9 cellular contexts compared by ENCODE assay signal in the genomic region with DNA sequence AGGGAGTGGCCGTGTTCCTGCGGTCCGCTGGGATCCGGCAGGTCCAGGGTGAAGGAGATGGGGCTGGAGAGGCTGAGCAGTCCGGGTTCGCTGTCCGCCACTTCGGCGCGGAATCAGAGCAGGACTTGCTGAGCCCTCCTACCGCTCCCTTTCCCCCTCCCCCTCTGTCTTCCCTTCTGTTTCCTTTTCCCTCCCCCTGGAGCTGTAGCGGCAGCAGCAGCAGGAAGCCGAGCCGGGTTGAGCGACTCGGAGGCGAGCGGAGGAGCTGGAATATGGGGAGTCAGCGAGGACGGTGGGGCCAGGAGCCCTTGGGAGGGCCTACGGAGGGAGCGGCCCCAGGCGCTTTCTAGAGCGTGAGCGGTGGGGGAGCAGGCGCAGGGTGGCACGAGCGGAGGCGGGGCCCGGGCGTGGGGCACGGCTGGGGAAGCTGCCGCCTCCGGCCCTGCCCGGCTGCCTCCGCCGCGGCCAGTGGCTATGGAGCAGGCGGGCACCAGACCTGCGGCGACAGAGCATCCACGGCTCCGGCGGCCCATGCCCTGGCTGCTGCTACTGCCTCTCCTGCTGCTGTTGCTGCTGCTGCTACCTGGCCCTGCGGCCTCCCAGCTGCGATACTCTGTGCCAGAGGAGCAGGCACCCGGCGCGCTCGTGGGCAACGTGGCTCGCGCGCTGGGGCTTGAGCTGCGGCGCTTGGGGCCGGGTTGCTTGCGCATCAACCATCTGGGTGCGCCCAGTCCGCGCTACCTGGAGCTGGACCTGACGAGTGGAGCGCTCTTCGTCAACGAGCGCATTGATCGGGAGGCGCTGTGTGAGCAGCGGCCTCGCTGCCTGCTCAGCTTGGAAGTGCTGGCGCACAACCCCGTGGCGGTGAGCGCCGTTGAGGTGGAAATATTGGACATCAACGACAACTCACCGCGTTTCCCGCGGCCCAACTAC. TPM values are rescaled to one million over a fixed set of nuclear protein-coding genes. Genes with fewer than 3 reads are reported as not detected.
A peak's percentile ranks its signal among the peaks of the same experiment; 100 is the strongest.
DNase-seq lines count a peak whose midpoint lies in the region; ATAC-seq and TF ChIP-seq lines count a peak whose summit lies in the region.
"Had no signal": no experiment of that assay in that cellular context is flagged by ENCODE, and none has a peak within 500 bp of the region (broad histone marks: within the 10 kb centered on the region; RNA-seq: fewer than 3 reads in every experiment).

A gene with protein sequence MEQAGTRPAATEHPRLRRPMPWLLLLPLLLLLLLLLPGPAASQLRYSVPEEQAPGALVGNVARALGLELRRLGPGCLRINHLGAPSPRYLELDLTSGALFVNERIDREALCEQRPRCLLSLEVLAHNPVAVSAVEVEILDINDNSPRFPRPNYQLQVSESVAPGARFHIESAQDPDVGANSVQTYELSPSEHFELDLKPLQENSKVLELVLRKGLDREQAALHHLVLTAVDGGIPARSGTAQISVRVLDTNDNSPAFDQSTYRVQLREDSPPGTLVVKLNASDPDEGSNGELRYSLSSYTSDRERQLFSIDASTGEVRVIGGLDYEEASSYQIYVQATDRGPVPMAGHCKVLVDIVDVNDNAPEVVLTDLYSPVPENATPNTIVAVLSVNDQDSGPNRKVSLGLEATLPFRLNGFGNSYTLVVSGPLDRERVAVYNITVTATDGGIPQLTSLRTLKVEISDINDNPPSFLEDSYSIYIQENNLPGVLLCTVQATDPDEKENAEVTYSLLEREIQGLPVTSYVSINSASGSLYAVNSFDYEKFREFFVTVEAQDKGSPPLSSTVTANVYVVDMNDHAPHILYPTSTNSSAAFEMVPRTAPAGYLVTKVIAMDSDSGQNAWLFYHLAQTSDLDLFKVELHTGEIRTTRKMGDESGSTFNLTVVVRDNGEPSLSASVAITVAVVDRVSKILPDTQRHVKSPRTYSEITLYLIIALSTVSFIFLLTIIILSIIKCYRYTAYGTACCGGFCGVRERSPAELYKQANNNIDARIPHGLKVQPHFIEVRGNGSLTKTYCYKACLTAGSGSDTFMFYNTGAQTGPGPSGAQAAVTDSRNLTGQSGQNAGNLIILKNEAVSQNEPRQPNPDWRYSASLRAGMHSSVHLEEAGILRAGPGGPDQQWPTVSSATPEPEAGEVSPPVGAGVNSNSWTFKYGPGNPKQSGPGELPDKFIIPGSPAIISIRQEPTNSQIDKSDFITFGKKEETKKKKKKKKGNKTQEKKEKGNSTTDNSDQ (plus strand): TSS at position 184 of the 933 bp plus-strand sequence. CDS start 291 bp downstream, at position 475.

- H3K36me3 ChIP-seq in ES-I3 (ENCODE audit: insufficient read depth, low read length) (no peaks in the 10 kb centered on the region), endocrine pancreas (ENCODE audit: control insufficient read depth, insufficient read depth, low read length) (no peaks in the 10 kb centered on the region), upper lobe of right lung (no peaks in the 10 kb centered on the region)

- H3K27me3 ChIP-seq in endocrine pancreas (ENCODE audit: control insufficient read depth, insufficient read depth, low read length) (no peaks in the 10 kb centered on the region), upper lobe of right lung (peaks cover 4% of the 10 kb centered on the region)

- H3K9me3 ChIP-seq in ES-I3 (ENCODE audit: control insufficient read depth, insufficient read depth, low read length) (no peaks in the 10 kb centered on the region), endocrine pancreas (ENCODE audit: control insufficient read depth, low read length) (no peaks in the 10 kb centered on the region), upper lobe of right lung (no peaks in the 10 kb centered on the region)

- peak; percentile 67 to 77 for DNase-seq in NCI-H524 (lab: John Stamatoyannopoulos, UW)
- peak; percentile 70 for DNase-seq in medulla oblongata (ENCODE audit: extremely low spot score)
- DNase-seq in upper lobe of right lung: peak; percentile 87
- no peak for DNase-seq in stimulated activated CD4-positive, alpha-beta T cell treated with anti-CD3 and anti-CD28 coated beads, Interleukin-4, amount 100 ng/mL, for 1 hour
- DNase-seq in HEK293T (ENCODE audit: extremely low spot score): no peak
- no peak for DNase-seq in activated T-cell treated with anti-CD3 and anti-CD28 coated beads for 4 hours

- POLR2A ChIA-PET in HEK293T (lab: Yijun Ruan, JAX): interaction anchor here (1.0 to 1.4 kb wide), 5 partner anchors 12 to 73 kb away, joined by 3 to 5 read pairs (median 4); no protein-coding TSS in a partner anchor

- H3K4me3 ChIP-seq in endocrine pancreas (ENCODE audit: control insufficient read depth, insufficient read depth, low read length) (peak within 1 kb of the TSS; percentile 84), upper lobe of right lung (peak within 1 kb of the TSS; percentile 61)

- peak within 1 kb of the TSS; percentile 63 for H3K27ac ChIP-seq in upper lobe of right lung

- intact Hi-C loops in upper lobe of right lung (cut with DNase I): no loop called here

- CTCF ChIA-PET in HEK293T (lab: Yijun Ruan, JAX): interaction anchor here (0.6 to 1.5 kb wide), 4 partner anchors 38 to 75 kb away, joined by 3 to 6 read pairs (median 4); no protein-coding TSS in a partner anchor

- ATAC-seq in upper lobe of right lung: peak; percentile 93

- H3K4me1 ChIP-seq in ES-I3 (ENCODE audit: insufficient read depth, low read length): peaks cover 27% of the 10 kb centered on the region
- peaks cover 5% of the 10 kb centered on the region for H3K4me1 ChIP-seq in endocrine pancreas (ENCODE audit: control insufficient read depth, insufficient read depth, low read length)
- peaks cover 10% of the 10 kb centered on the region for H3K4me1 ChIP-seq in upper lobe of right lung

- H3K9ac ChIP-seq in ES-I3 (ENCODE audit: low read depth, low read length): peak within 1 kb of the TSS; percentile 73
- H3K9ac ChIP-seq in endocrine pancreas (ENCODE audit: control insufficient read depth, insufficient read depth, low read length): peak within 1 kb of the TSS; percentile 63

- TF ChIP-seq CTCF in upper lobe of right lung (IDR thresholded peaks at IDR 0.05): no peak

TF ChIP-seq in HEK293T, 16 proteins besides CTCF, POLR2A, EP300 and RAD21:
- TF ChIP-seq L3MBTL2 (conservative IDR thresholded peaks at IDR 0.05) (no peak), FOXK2 (IDR thresholded peaks at IDR 0.05) (no peak), SUZ12 (IDR thresholded peaks at IDR 0.05) (no peak), HDGF (IDR thresholded peaks at IDR 0.05; ENCODE audit: borderline replicate concordance) (no peak), ZNF384 (IDR thresholded peaks at IDR 0.05) (no peak), ELF4 (IDR thresholded peaks at IDR 0.05) (no peak), FOXM1 (IDR thresholded peaks at IDR 0.05; ENCODE audit: borderline replicate concordance) (no peak), TARDBP (IDR thresholded peaks at IDR 0.05) (no peak), BHLHE40 (IDR thresholded peaks at IDR 0.05; ENCODE audit: borderline replicate concordance) (no peak), LEF1 (IDR thresholded peaks at IDR 0.05; ENCODE audit: borderline replicate concordance) (no peak), NFRKB (IDR thresholded peaks at IDR 0.05) (no peak), CTBP1 (IDR thresholded peaks at IDR 0.05; ENCODE audit: borderline replicate concordance) (no peak), SP1 (IDR thresholded peaks at IDR 0.05) (no peak)
- TF ChIP-seq, protein P1, sequence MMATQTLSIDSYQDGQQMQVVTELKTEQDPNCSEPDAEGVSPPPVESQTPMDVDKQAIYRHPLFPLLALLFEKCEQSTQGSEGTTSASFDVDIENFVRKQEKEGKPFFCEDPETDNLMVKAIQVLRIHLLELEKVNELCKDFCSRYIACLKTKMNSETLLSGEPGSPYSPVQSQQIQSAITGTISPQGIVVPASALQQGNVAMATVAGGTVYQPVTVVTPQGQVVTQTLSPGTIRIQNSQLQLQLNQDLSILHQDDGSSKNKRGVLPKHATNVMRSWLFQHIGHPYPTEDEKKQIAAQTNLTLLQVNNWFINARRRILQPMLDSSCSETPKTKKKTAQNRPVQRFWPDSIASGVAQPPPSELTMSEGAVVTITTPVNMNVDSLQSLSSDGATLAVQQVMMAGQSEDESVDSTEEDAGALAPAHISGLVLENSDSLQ (IDR thresholded peaks at IDR 0.05): no peak

RNA-seq across cellular contexts. Expression of the gene that starts here (rescaled TPM):
- total RNA-seq in upper lobe of right lung: 10.0 TPM
- total RNA-seq: mononuclear cell had no signal

Comparison
In these comparisons a context has a peak if more than half of its experiments do, and no peak if none do; other contexts are left out.
1. DNase-seq: peak in NCI-H524 (2 of 2), medulla oblongata (single experiment) and upper lobe of right lung (single experiment); none in stimulated activated CD4-positive, alpha-beta T cell treated with anti-CD3 and anti-CD28 coated beads, Interleukin-4, amount 100 ng/mL, for 1 hour (single experiment), HEK293T (single experiment) and activated T-cell treated with anti-CD3 and anti-CD28 coated beads for 4 hours (single experiment).